14 cellular contexts compared by ENCODE assay signal in the genomic region with DNA sequence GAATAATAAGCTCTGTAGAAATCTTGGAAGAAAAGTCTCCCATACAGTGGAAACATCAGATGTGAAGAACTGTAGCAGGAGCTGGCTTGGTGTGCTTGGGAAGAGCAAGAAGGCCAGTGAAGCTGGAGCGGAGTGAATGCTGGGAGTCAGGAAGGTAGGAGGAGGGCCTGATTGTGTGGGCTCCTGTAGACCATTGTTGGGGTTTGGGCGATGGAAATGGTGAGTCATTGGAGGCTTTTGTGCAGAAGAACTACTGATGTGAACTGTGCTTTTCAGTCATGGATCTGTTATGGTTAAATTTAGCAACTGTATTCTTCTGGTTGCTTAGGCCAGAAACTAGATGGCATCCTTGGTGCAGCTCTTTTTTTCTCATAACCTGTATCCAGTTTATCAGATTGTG. TPM values are rescaled to one million over a fixed set of nuclear protein-coding genes. Genes with fewer than 3 reads are reported as not detected.
DNase-seq lines count a peak whose midpoint lies in the region; ATAC-seq and TF ChIP-seq lines count a peak whose summit lies in the region.
"Had no signal": no experiment of that assay in that cellular context is flagged by ENCODE, and none has a peak within 500 bp of the region (broad histone marks: within the 10 kb centered on the region; RNA-seq: fewer than 3 reads in every experiment).

No MANE protein-coding gene starts in this region.

- H3K27me3 ChIP-seq in ACC112 (ENCODE audit: insufficient read depth, low read length): no peaks in the 10 kb centered on the region
- H3K27me3 ChIP-seq in CD4-positive, CD25-positive, alpha-beta regulatory T cell (ENCODE audit: control insufficient read depth, insufficient read depth, low read length): no peaks in the 10 kb centered on the region
- H3K27me3 ChIP-seq in thyroid gland: no peaks in the 10 kb centered on the region
- no peaks in the 10 kb centered on the region for H3K27me3 ChIP-seq in H9 (ENCODE audit: insufficient read depth, low read length)

- no peak overlapping the region for H4K91ac ChIP-seq in H9 (ENCODE audit: insufficient read length, low read depth, low read length)

- H3K4me1 ChIP-seq in ACC112 (ENCODE audit: control insufficient read depth, insufficient read depth, low read length, unreplicated experiment) (peaks cover 26% of the 10 kb centered on the region), thyroid gland (peaks cover 24 to 28% of the 10 kb centered on the region in 2 donors), H9 (ENCODE audit: insufficient read depth, low read length) (peaks cover 6% of the 10 kb centered on the region; the same call in 1 of the 2 replicates)
- peaks cover 43% of the 10 kb centered on the region for H3K4me1 ChIP-seq in CD4-positive, CD25-positive, alpha-beta regulatory T cell (ENCODE audit: control insufficient read depth, insufficient read depth, low read length, poor library complexity, severe bottlenecking)

- no peak overlapping the region for H2AFZ ChIP-seq in ACC112 (ENCODE audit: low read length, unreplicated experiment)
- no peak overlapping the region for H2AFZ ChIP-seq in H9 (ENCODE audit: low read length)

- H3K4me3 ChIP-seq in ACC112 (ENCODE audit: low read depth, low read length): peak overlapping the region; percentile 44
- H3K4me3 ChIP-seq in CD4-positive, CD25-positive, alpha-beta regulatory T cell (ENCODE audit: low read depth, low read length): peak overlapping the region; percentile 55
- H3K4me3 ChIP-seq in thyroid gland (replicated peaks in 1 of 3): no peak overlapping the region

- H3K9me3 ChIP-seq in CD4-positive, CD25-positive, alpha-beta regulatory T cell (ENCODE audit: control insufficient read depth in 2 of 2, low read length in 2 of 2): no peaks in the 10 kb centered on the region
- H3K9me3 ChIP-seq in thyroid gland: no peaks in the 10 kb centered on the region
- no peaks in the 10 kb centered on the region for H3K9me3 ChIP-seq in H9 (ENCODE audit: control insufficient read depth, low read depth, low read length)

- no peak overlapping the region for H3K14ac ChIP-seq in H9 (ENCODE audit: insufficient read depth, low read length)

- no peak overlapping the region for H2BK120ac ChIP-seq in H9 (ENCODE audit: low read depth, low read length, poor library complexity, severe bottlenecking)

- intact Hi-C loops in thyroid gland (cut with DNase I): no loop called here
- intact Hi-C loops in left ventricle myocardium superior (cut with micrococcal nuclease): no loop called here

- WGBS in thyroid gland, 2 donors: 79 to 90% methylated on average over 2 of the region's 2 CpGs
- WGBS in H9 (ENCODE audit: extremely low coverage, insufficient read length, low lambda C conversion rate): no CpG with 5 or more reads among the region's 2 CpGs

- H3K36me3 ChIP-seq in ACC112 (ENCODE audit: insufficient read depth, low read length): no peaks in the 10 kb centered on the region
- H3K36me3 ChIP-seq in CD4-positive, CD25-positive, alpha-beta regulatory T cell (ENCODE audit: control insufficient read depth, insufficient read depth, low read length): peaks cover 10% of the 10 kb centered on the region
- H3K36me3 ChIP-seq in thyroid gland: no peaks in the 10 kb centered on the region

- H3K4me2 ChIP-seq in H9 (ENCODE audit: insufficient read depth, insufficient read length, low read length): no peak overlapping the region

- H2AK5ac ChIP-seq in H9 (ENCODE audit: insufficient read length, low read length): no peak overlapping the region

- no peak overlapping the region for H2BK12ac ChIP-seq in H9 (ENCODE audit: insufficient read length, low read depth, low read length)

- no peak overlapping the region for H3K27ac ChIP-seq in ACC112 (ENCODE audit: low read depth, low read length)
- no peak overlapping the region for H3K27ac ChIP-seq in CD4-positive, CD25-positive, alpha-beta regulatory T cell (ENCODE audit: insufficient read depth, low read length, poor library complexity, severe bottlenecking)
- H3K27ac ChIP-seq in thyroid gland: no peak overlapping the region
- H3K27ac ChIP-seq in H9 (ENCODE audit: insufficient read length, low read depth, low read length): no peak overlapping the region

- no peak overlapping the region for H3K56ac ChIP-seq in H9 (ENCODE audit: insufficient read length, low read depth, low read length)

- no peak overlapping the region for H3K27ac Mint-ChIP-seq in CD4-positive, CD25-positive, alpha-beta regulatory T cell
- no peak overlapping the region for H3K27ac Mint-ChIP-seq in T-helper 2 cell treated with Interferon-gamma antibody and Interleukin-4, amounts not matched to agents 5 μg/mL and 100 μg/mL, for 36 hours
- no peak overlapping the region for H3K27ac Mint-ChIP-seq in H9
- H3K27ac Mint-ChIP-seq: activated naive CD8-positive, alpha-beta T cell; stimulated activated naive CD8-positive, alpha-beta T cell treated with anti-CD3 and anti-CD28 coated beads, Interleukin-15, amount 100 ng/mL, for 72 hours had no signal

- no peak overlapping the region for H3T11ph ChIP-seq in H9 (ENCODE audit: low read length)

- no peaks in the 10 kb centered on the region for H4K20me1 ChIP-seq in H9 (ENCODE audit: control insufficient read depth, insufficient read depth, insufficient read length)

- H3K79me1 ChIP-seq in H9 (ENCODE audit: insufficient read depth, low read depth, low read length, poor library complexity, severe bottlenecking): peaks cover 4% of the 10 kb centered on the region

- H3K4me3 Mint-ChIP-seq in CD4-positive, CD25-positive, alpha-beta regulatory T cell: no peak overlapping the region
- H3K4me3 Mint-ChIP-seq in T-helper 2 cell treated with Interferon-gamma antibody and Interleukin-4, amounts not matched to agents 5 μg/mL and 100 μg/mL, for 36 hours: no peak overlapping the region
- no peak overlapping the region for H3K4me3 Mint-ChIP-seq in H9
- H3K4me3 Mint-ChIP-seq: activated naive CD8-positive, alpha-beta T cell; stimulated activated naive CD8-positive, alpha-beta T cell treated with anti-CD3 and anti-CD28 coated beads, Interleukin-15, amount 100 ng/mL, for 72 hours had no signal

- H3K4ac ChIP-seq in H9 (ENCODE audit: low read depth, low read length): no peak overlapping the region

- H4K5ac ChIP-seq in H9 (ENCODE audit: insufficient read length, low read depth, low read length): no peak overlapping the region

- peaks cover 17 to 32% (median 31%) of the 10 kb centered on the region in 4 donors for H3K4me1 Mint-ChIP-seq in CD4-positive, CD25-positive, alpha-beta regulatory T cell
- peaks cover 25% of the 10 kb centered on the region for H3K4me1 Mint-ChIP-seq in T-helper 2 cell treated with Interferon-gamma antibody and Interleukin-4, amounts not matched to agents 5 μg/mL and 100 μg/mL, for 36 hours (ENCODE audit: low read depth)
- peaks cover 16 to 18% of the 10 kb centered on the region in 2 experiments for H3K4me1 Mint-ChIP-seq in H9

- H2BK15ac ChIP-seq in H9 (ENCODE audit: low read depth, low read length): no peak overlapping the region

- H3K23me2 ChIP-seq in H9 (ENCODE audit: insufficient read length, low read depth, low read length, poor library complexity, severe bottlenecking): peaks cover 14% of the 10 kb centered on the region

- H3K79me2 ChIP-seq in ACC112 (ENCODE audit: control insufficient read depth, insufficient read depth, low read length, unreplicated experiment) (peaks cover 71% of the 10 kb centered on the region), H9 (ENCODE audit: insufficient read depth, low read length) (peaks cover 58% of the 10 kb centered on the region)

- no peaks in the 10 kb centered on the region for H3K9me3 Mint-ChIP-seq in CD4-positive, CD25-positive, alpha-beta regulatory T cell
- no peaks in the 10 kb centered on the region for H3K9me3 Mint-ChIP-seq in T-helper 2 cell treated with Interferon-gamma antibody and Interleukin-4, amounts not matched to agents 5 μg/mL and 100 μg/mL, for 36 hours
- H3K9me3 Mint-ChIP-seq in H9: no peaks in the 10 kb centered on the region
- H3K9me3 Mint-ChIP-seq: stimulated activated naive CD8-positive, alpha-beta T cell treated with anti-CD3 and anti-CD28 coated beads, Interleukin-15, amount 100 ng/mL, for 72 hours had no signal

- no peak overlapping the region for H4K8ac ChIP-seq in H9 (replicated peaks; ENCODE audit: insufficient read length, low read depth, low read length)

- DNase-seq in CD4-positive, CD25-positive, alpha-beta regulatory T cell: no peak
- peak; percentile 37 for DNase-seq in T-helper 2 cell treated with Interferon-gamma antibody and Interleukin-4, amounts not matched to agents 5 μg/mL and 100 μg/mL, for 36 hours (ENCODE audit: low spot score)
- DNase-seq in iris pigment epithelial cell (ENCODE audit: low read depth): peak; percentile 40
- no peak for DNase-seq in thyroid gland
- no peak for DNase-seq in H9
- no peak for DNase-seq in left ventricle myocardium superior
- DNase-seq: cerebellar nuclear complex, EL, NCI-H187 treated with DMSO at 0.1 percent for 48 hours, T-helper 9 cell had no signal

- no peak for ATAC-seq in CD4-positive, CD25-positive, alpha-beta regulatory T cell (ENCODE audit: low read depth in 2 of 2)
- ATAC-seq in left ventricle myocardium superior: no peak
- ATAC-seq in GM18873 (IDR thresholded peaks at IDR 0.05; ENCODE audit: low FRiP score, unreplicated experiment): no peak
- ATAC-seq: stimulated activated naive CD8-positive, alpha-beta T cell treated with anti-CD3 and anti-CD28 coated beads, Interleukin-15, amount 100 ng/mL, for 72 hours had no signal

- H2BK20ac ChIP-seq in H9 (ENCODE audit: low read depth, low read length, poor library complexity, severe bottlenecking): no peak overlapping the region

- no peak overlapping the region for H2BK5ac ChIP-seq in H9 (ENCODE audit: insufficient read length, low read length)

- TF ChIP-seq CTCF in thyroid gland (IDR thresholded peaks at IDR 0.05) (no peak), H9 (conservative IDR thresholded peaks at IDR 0.05) (no peak)

- no peak overlapping the region for H3K23ac ChIP-seq in H9 (ENCODE audit: insufficient read length, low read depth, low read length)

- no peak for TF ChIP-seq POLR2A in thyroid gland (IDR thresholded peaks at IDR 0.05)

- H3K18ac ChIP-seq in H9 (ENCODE audit: insufficient read length, low read depth, low read length): no peak overlapping the region

- no peaks in the 10 kb centered on the region for H3K27me3 Mint-ChIP-seq in CD4-positive, CD25-positive, alpha-beta regulatory T cell
- H3K27me3 Mint-ChIP-seq in T-helper 2 cell treated with Interferon-gamma antibody and Interleukin-4, amounts not matched to agents 5 μg/mL and 100 μg/mL, for 36 hours (ENCODE audit: low read depth): no peaks in the 10 kb centered on the region
- no peaks in the 10 kb centered on the region; the same call in 1 of the 2 replicates for H3K27me3 Mint-ChIP-seq in H9 (ENCODE audit: low read depth)
- H3K27me3 Mint-ChIP-seq: activated naive CD8-positive, alpha-beta T cell; stimulated activated naive CD8-positive, alpha-beta T cell treated with anti-CD3 and anti-CD28 coated beads, Interleukin-15, amount 100 ng/mL, for 72 hours had no signal

- peaks cover 5% of the 10 kb centered on the region for H3K36me3 Mint-ChIP-seq in CD4-positive, CD25-positive, alpha-beta regulatory T cell
- H3K36me3 Mint-ChIP-seq in T-helper 2 cell treated with Interferon-gamma antibody and Interleukin-4, amounts not matched to agents 5 μg/mL and 100 μg/mL, for 36 hours (ENCODE audit: low read depth): peaks cover 4% of the 10 kb centered on the region
- H3K36me3 Mint-ChIP-seq in H9 (ENCODE audit: insufficient read depth in 1 of 3, low read depth in 3 of 3): peaks cover 0 to 2% (median 0%) of the 10 kb centered on the region in 3 experiments; a peak in 1 of 7 replicates
- H3K36me3 Mint-ChIP-seq: activated naive CD8-positive, alpha-beta T cell had no signal

- no peak overlapping the region for H3K9ac ChIP-seq in H9 (ENCODE audit: extremely low read depth, insufficient read length, low read length)

RNA-seq across cellular contexts. Expression of a gene that starts 2.3 kb away (rescaled TPM):
- 43.2 TPM for total RNA-seq in CD4-positive, CD25-positive, alpha-beta regulatory T cell
- polyA plus RNA-seq in CD4-positive, CD25-positive, alpha-beta regulatory T cell: 10 to 100 TPM in 3 of 4 donors, 1 to 10 TPM in 1; 9.9 to 18.5 (median 13.9) TPM
- 10 to 100 TPM; 36.7 to 71.8 (median 41.6) TPM for total RNA-seq in thyroid gland
- total RNA-seq in H9 (2021): 45.1 and 47.1 TPM in 2 replicates
- total RNA-seq in left ventricle myocardium superior: 18.3 TPM

Comparison
In these comparisons a context has a peak if more than half of its experiments do, and no peak if none do; other contexts are left out.
1. H3K4me3 ChIP-seq: peak in ACC112 (single experiment) and CD4-positive, CD25-positive, alpha-beta regulatory T cell (single experiment); none in thyroid gland (0 of 3).
2. DNase-seq: peak in T-helper 2 cell treated with Interferon-gamma antibody and Interleukin-4, amounts not matched to agents 5 μg/mL and 100 μg/mL, for 36 hours (single experiment) and iris pigment epithelial cell (single experiment); none in CD4-positive, CD25-positive, alpha-beta regulatory T cell (0 of 3), thyroid gland (0 of 2), H9 (single experiment) and left ventricle myocardium superior (single experiment).